Comparison of ENCODE assay signal across 25 cellular contexts in genomic region chr11:57466680-57467079, GRCh38. TPM values are rescaled to one million over a fixed set of nuclear protein-coding genes. Genes with fewer than 3 reads are reported as not detected.
"Had no signal": no experiment of that assay in that cellular context is flagged by ENCODE, and none has a peak within 500 bp of the region (broad histone marks: within the 10 kb centered on the region; RNA-seq: fewer than 3 reads in every experiment).

No MANE protein-coding gene starts in this region.

- H2AFZ ChIP-seq: neural progenitor cell had no signal

- H3K9me3 Mint-ChIP-seq: activated naive CD8-positive, alpha-beta T cell treated with anti-CD3 and anti-CD28 coated beads, Interleukin-2, amount 10 ng/mL, durations not matched to agents 7 days and 5 days; activated T-cell treated with anti-CD3 and anti-CD28 coated beads, Interleukin-2, amount 50 U/mL, for 72 hours; immature natural killer cell; natural killer cell; neural progenitor cell; stimulated activated naive CD8-positive, alpha-beta T cell treated with anti-CD3 and anti-CD28 coated beads, Interleukin-15, Interleukin-2, amounts not matched to agents 100 ng/mL and 50 ng/mL, for 24 hours; T-helper 2 cell treated with Interferon-gamma antibody and Interleukin-4, amounts not matched to agents 5 μg/mL and 100 μg/mL, for 36 hours had no signal

- H3K9ac ChIP-seq: neural progenitor cell had no signal

- H3K4me2 ChIP-seq: neural progenitor cell had no signal

- H3K4me1 ChIP-seq: heart left ventricle, right lobe of liver had no signal

- H3K9me3 ChIP-seq: heart left ventricle, right lobe of liver, thoracic aorta had no signal

- DNase-seq: activated CD4-positive, alpha-beta T cell treated with anti-CD3 and anti-CD28 coated beads for 4 hours; activated CD4-positive, alpha-beta T cell treated with anti-CD3 and anti-CD28 coated beads, Interleukin-2, amount 50 U/mL, for 4 hours; activated naive CD4-positive, alpha-beta T cell treated with Interleukin-2 at 50 U/mL for 16 hours; activated naive CD8-positive, alpha-beta T cell treated with anti-CD3 and anti-CD28 coated beads, Interleukin-2, amount 10 ng/mL, durations not matched to agents 7 days and 5 days; activated T-cell treated with anti-CD3 and anti-CD28 coated beads for 4 hours; activated T-cell treated with anti-CD3 and anti-CD28 coated beads, Interleukin-2, amount 50 U/mL, for 72 hours; brain microvascular endothelial cell; cortex of kidney; heart left ventricle; hypothalamus; immature natural killer cell; kidney; left colon; mammary epithelial cell; natural killer cell; right lobe of liver; stimulated activated CD4-positive, alpha-beta T cell treated with anti-CD3 and anti-CD28 coated beads, Interleukin-4, amount 100 ng/mL, for 1 hour; T-helper 1 cell; trophoblast cell had no signal

- H3K4me3 ChIP-seq: heart left ventricle, neural progenitor cell, right lobe of liver, thoracic aorta had no signal

- H3K27ac Mint-ChIP-seq: activated naive CD8-positive, alpha-beta T cell treated with anti-CD3 and anti-CD28 coated beads, Interleukin-2, amount 10 ng/mL, durations not matched to agents 7 days and 5 days; activated T-cell treated with anti-CD3 and anti-CD28 coated beads, Interleukin-2, amount 50 U/mL, for 72 hours; natural killer cell; neural progenitor cell; stimulated activated naive CD8-positive, alpha-beta T cell treated with anti-CD3 and anti-CD28 coated beads, Interleukin-15, Interleukin-2, amounts not matched to agents 100 ng/mL and 50 ng/mL, for 24 hours; T-helper 2 cell treated with Interferon-gamma antibody and Interleukin-4, amounts not matched to agents 5 μg/mL and 100 μg/mL, for 36 hours had no signal

- H3K4me3 Mint-ChIP-seq: activated naive CD8-positive, alpha-beta T cell treated with anti-CD3 and anti-CD28 coated beads, Interleukin-2, amount 10 ng/mL, durations not matched to agents 7 days and 5 days; activated T-cell treated with anti-CD3 and anti-CD28 coated beads, Interleukin-2, amount 50 U/mL, for 72 hours; immature natural killer cell; natural killer cell; neural progenitor cell; stimulated activated naive CD8-positive, alpha-beta T cell treated with anti-CD3 and anti-CD28 coated beads, Interleukin-15, Interleukin-2, amounts not matched to agents 100 ng/mL and 50 ng/mL, for 24 hours; T-helper 2 cell treated with Interferon-gamma antibody and Interleukin-4, amounts not matched to agents 5 μg/mL and 100 μg/mL, for 36 hours had no signal

- H3K27ac ChIP-seq: brain microvascular endothelial cell, heart left ventricle, neural progenitor cell, right lobe of liver, thoracic aorta had no signal

- H3K27me3 ChIP-seq: right lobe of liver had no signal

- H3K36me3 Mint-ChIP-seq: activated naive CD8-positive, alpha-beta T cell treated with anti-CD3 and anti-CD28 coated beads, Interleukin-2, amount 10 ng/mL, durations not matched to agents 7 days and 5 days; natural killer cell had no signal

- ATAC-seq: activated T-cell treated with anti-CD3 and anti-CD28 coated beads, Interleukin-2, amount 50 U/mL, for 72 hours; heart left ventricle; left colon; natural killer cell; right lobe of liver had no signal

- H3K36me3 ChIP-seq: brain microvascular endothelial cell, heart left ventricle, neural progenitor cell, thoracic aorta had no signal

RNA-seq across cellular contexts. Expression of gene RTN4RL2, which starts 6.4 kb away (rescaled TPM):
- total RNA-seq: fibroblast of villous mesenchyme, skeletal muscle tissue had no signal
